8 cellular contexts compared by ENCODE assay signal in genomic region chr9:93058357-93059096, GRCh38.
DNase-seq lines count a peak whose midpoint lies in the region; ATAC-seq lines count a peak whose summit lies in the region.

Gene SUSD3 (plus strand): TSS chr9:93058701. CDS start chr9:93058743, 42 bp downstream.

- ATAC-seq in HG03045 (IDR thresholded peaks at IDR 0.05; ENCODE audit: unreplicated experiment) = peak; percentile 58

- no peaks in the 10 kb centered on the region for H3K9me3 ChIP-seq in adipocyte (ENCODE audit: control insufficient read depth, low read length)

- H3K4me3 ChIP-seq in adipocyte (ENCODE audit: low read length) = peak within 1 kb of the TSS; percentile 33

- H3K9ac ChIP-seq in adipocyte (ENCODE audit: low read length) = no peak within 1 kb of the TSS

- H3K36me3 ChIP-seq in adipocyte (ENCODE audit: control insufficient read depth, insufficient read depth, low read length, severe bottlenecking) = no peaks in the 10 kb centered on the region

- peaks cover 14% of the 10 kb centered on the region for H3K4me1 ChIP-seq in adipocyte (ENCODE audit: control insufficient read depth, insufficient read depth, low read length)

- peak; percentile 36 for DNase-seq in NCI-H2196 (lab: John Stamatoyannopoulos, UW; ENCODE audit: unreplicated experiment)
- DNase-seq in NCI-H2196 treated with DMSO at 0.1 percent for 48 hours (lab: John Stamatoyannopoulos, UW; ENCODE audit: unreplicated experiment) = no peak
- DNase-seq in SW480 (ENCODE audit: low spot score) = peak; percentile 53
- DNase-seq in adipocyte (ENCODE audit: low read depth) = no peak
- peak; percentile 97 for DNase-seq in iPS-NIHi7 (ENCODE audit: extremely low spot score)
- DNase-seq in stimulated activated CD4-positive, alpha-beta T cell treated with anti-CD3 and anti-CD28 coated beads, Interleukin-2, amount 100 ng/mL, for 4 hours (ENCODE audit: low read depth) = peak; percentile 48
- DNase-seq in HPDE6-E6E7 (ENCODE audit: extremely low spot score) = no peak

- peaks cover 4% of the 10 kb centered on the region for H3K27me3 ChIP-seq in adipocyte (replicated peaks; ENCODE audit: control insufficient read depth, insufficient read depth, low read length)

Comparison
In these comparisons a context has a peak if more than half of its experiments do, and no peak if none do; other contexts are left out.
1. DNase-seq: peak in NCI-H2196 (single experiment), SW480 (single experiment), iPS-NIHi7 (single experiment) and stimulated activated CD4-positive, alpha-beta T cell treated with anti-CD3 and anti-CD28 coated beads, Interleukin-2, amount 100 ng/mL, for 4 hours (single experiment); none in NCI-H2196 treated with DMSO at 0.1 percent for 48 hours (single experiment), adipocyte (single experiment) and HPDE6-E6E7 (single experiment).